Comparison of ENCODE assay signal across 8 cellular contexts in genomic region chr1:19436716-19437476, GRCh38. TPM values are rescaled to one million over a fixed set of nuclear protein-coding genes. Genes with fewer than 3 reads are reported as not detected.
A peak's percentile ranks its signal among the peaks of the same experiment; 100 is the strongest.
DNase-seq lines count a peak whose midpoint lies in the region; ATAC-seq and TF ChIP-seq lines count a peak whose summit lies in the region.

No MANE protein-coding gene starts in this region.

- H3K4me3 ChIP-seq in choroid plexus epithelial cell (ENCODE audit: low read depth, low read length), result no peak overlapping the region
- H3K4me3 ChIP-seq in mesenchymal stem cell (ENCODE audit: insufficient read depth in 1 of 2, low read depth in 1 of 2, low read length in 2 of 2), result peak overlapping the region in 1 of 2 experiments; percentile 33
- no peak overlapping the region for H3K4me3 ChIP-seq in upper lobe of left lung

- no peak overlapping the region for H2BK120ac ChIP-seq in mesenchymal stem cell (ENCODE audit: low read depth, low read length)

- H3K27me3 ChIP-seq in mesenchymal stem cell (ENCODE audit: control insufficient read depth in 1 of 2, insufficient read depth in 1 of 2, low read length in 2 of 2) (no peaks in the 10 kb centered on the region), upper lobe of left lung (no peaks in the 10 kb centered on the region)

- peak overlapping the region; percentile 49 for H3K4me3 Mint-ChIP-seq in activated T-cell treated with anti-CD3 and anti-CD28 coated beads, Interleukin-2, amount 50 U/mL, for 24 hours

- no peak overlapping the region for H4K91ac ChIP-seq in mesenchymal stem cell (ENCODE audit: low read length)

- no peak overlapping the region for H3K4me2 ChIP-seq in mesenchymal stem cell (ENCODE audit: low read length, poor library complexity, severe bottlenecking)

- H3K18ac ChIP-seq in mesenchymal stem cell (ENCODE audit: low read depth in 1 of 2, low read length in 2 of 2), result peak overlapping the region in 1 of 2 experiments; percentile 60

- peak overlapping the region; percentile 62 for H2AK5ac ChIP-seq in mesenchymal stem cell (ENCODE audit: low read length, severe bottlenecking)

- no peak overlapping the region for H3K23ac ChIP-seq in mesenchymal stem cell (ENCODE audit: low read length in 2 of 2)

- H3K27ac Mint-ChIP-seq in activated T-cell treated with anti-CD3 and anti-CD28 coated beads, Interleukin-2, amount 50 U/mL, for 24 hours, result peak overlapping the region; percentile 93

- TF ChIP-seq EP300 in upper lobe of left lung (IDR thresholded peaks at IDR 0.05), result peak in 1 of 4 donors; percentile 31

- H3K27me3 Mint-ChIP-seq in activated T-cell treated with anti-CD3 and anti-CD28 coated beads, Interleukin-2, amount 50 U/mL, for 24 hours, result no peaks in the 10 kb centered on the region

- no peak overlapping the region for H2AFZ ChIP-seq in mesenchymal stem cell (ENCODE audit: low read depth, low read length)

- peak overlapping the region in 1 of 2 experiments; percentile 16 for H2BK12ac ChIP-seq in mesenchymal stem cell (ENCODE audit: low read length in 2 of 2)

- H3K4me1 Mint-ChIP-seq in activated T-cell treated with anti-CD3 and anti-CD28 coated beads, Interleukin-2, amount 50 U/mL, for 24 hours (ENCODE audit: low read depth), result peaks cover 97% of the 10 kb centered on the region

- TF ChIP-seq CTCF in choroid plexus epithelial cell (conservative IDR thresholded peaks at IDR 0.05; ENCODE audit: low read depth, low read length) (no peak), upper lobe of left lung (IDR thresholded peaks at IDR 0.05) (no peak)

- H3K36me3 Mint-ChIP-seq in activated T-cell treated with anti-CD3 and anti-CD28 coated beads, Interleukin-2, amount 50 U/mL, for 24 hours (ENCODE audit: low read depth), result peaks cover 79% of the 10 kb centered on the region

- peaks cover 40% of the 10 kb centered on the region for H3K4me1 ChIP-seq in mesenchymal stem cell (ENCODE audit: control insufficient read depth, insufficient read depth, low read depth, low read length)
- H3K4me1 ChIP-seq in upper lobe of left lung, result peaks cover 69 to 88% (median 77%) of the 10 kb centered on the region in 4 donors

- H2BK5ac ChIP-seq in mesenchymal stem cell (ENCODE audit: low read depth, low read length, poor library complexity, severe bottlenecking), result no peak overlapping the region

- H4K8ac ChIP-seq in mesenchymal stem cell (ENCODE audit: low read length), result no peak overlapping the region

- H3K9ac ChIP-seq in mesenchymal stem cell (ENCODE audit: low read length), result peak overlapping the region; percentile 78

- H3K36me3 ChIP-seq in mesenchymal stem cell (ENCODE audit: control insufficient read depth in 1 of 2, insufficient read depth in 2 of 2, low read depth in 1 of 2, low read length in 2 of 2) (peaks cover 18 to 34% of the 10 kb centered on the region in 2 experiments), upper lobe of left lung (no peaks in the 10 kb centered on the region)

- peak in 1 of 4 donors; percentile 35 for TF ChIP-seq POLR2A in upper lobe of left lung (IDR thresholded peaks at IDR 0.05)

- H2BK15ac ChIP-seq in mesenchymal stem cell (ENCODE audit: low read depth, poor library complexity, severe bottlenecking), result no peak overlapping the region

- peak in 1 of 2 donors; percentile 54 for ATAC-seq in upper lobe of left lung (ENCODE audit: low FRiP score in 2 of 2)
- no peak for ATAC-seq in HG03378 (IDR thresholded peaks at IDR 0.05; ENCODE audit: unreplicated experiment)

- no peak overlapping the region for H3K14ac ChIP-seq in mesenchymal stem cell (ENCODE audit: low read length in 2 of 2)

- H3K4ac ChIP-seq in mesenchymal stem cell (ENCODE audit: low read depth in 1 of 2, low read length in 2 of 2), result no peak overlapping the region

- H3K27ac ChIP-seq in mesenchymal stem cell (ENCODE audit: low read length, poor library complexity, severe bottlenecking), result peak overlapping the region; percentile 59
- H3K27ac ChIP-seq in upper lobe of left lung, result peak overlapping the region; percentile 71 to 88 (median 81)

- WGBS in mesenchymal stem cell, result 88% methylated on average over 7 of the region's 8 CpGs
- 49 to 52% methylated on average over 8 of the region's 8 CpGs for WGBS in upper lobe of left lung, 2 donors

- H3K9me3 ChIP-seq in mesenchymal stem cell (ENCODE audit: control insufficient read depth, low read length) (no peaks in the 10 kb centered on the region), upper lobe of left lung (no peaks in the 10 kb centered on the region)

- no peak for DNase-seq in activated T-cell treated with anti-CD3 and anti-CD28 coated beads, Interleukin-2, amount 50 U/mL, for 24 hours
- no peak for DNase-seq in activated T-cell treated with anti-CD3 and anti-CD28 coated beads, Interleukin-2, amount 50 U/mL, for 48 hours
- DNase-seq in choroid plexus epithelial cell (ENCODE audit: low read depth) (peak; percentile 90), mesenchymal stem cell (peak; percentile 69), upper lobe of left lung (peak in 1 of 2 donors; percentile 74), activated gamma-delta T cell treated with Interleukin-2 at 50 U/mL for 16 hours (no peak), NCI-H187 (lab: John Stamatoyannopoulos, UW) (no peak)

- peaks cover 10% of the 10 kb centered on the region for H3K79me1 ChIP-seq in mesenchymal stem cell (replicated peaks; ENCODE audit: low read length, poor library complexity, severe bottlenecking)

- H3K9me3 Mint-ChIP-seq in activated T-cell treated with anti-CD3 and anti-CD28 coated beads, Interleukin-2, amount 50 U/mL, for 24 hours, result no peaks in the 10 kb centered on the region

RNA-seq across cellular contexts. Expression of gene CAPZB, which starts 48.4 kb away (rescaled TPM):
- polyA plus RNA-seq in mesenchymal stem cell (2013, experiment 1 of 2), result 431 TPM
- polyA plus RNA-seq in mesenchymal stem cell (2013, experiment 2 of 2), result 426 TPM
- 100 to 1,000 TPM in 5 of 6 donors, 10 to 100 TPM in 1; 96.4 to 303 (median 144) TPM for total RNA-seq in upper lobe of left lung

Comparison
In these comparisons a context has a peak if more than half of its experiments do, and no peak if none do; other contexts are left out.
1. DNase-seq: peak in choroid plexus epithelial cell (single experiment) and mesenchymal stem cell (single experiment); none in activated T-cell treated with anti-CD3 and anti-CD28 coated beads, Interleukin-2, amount 50 U/mL, for 24 hours (single experiment), activated T-cell treated with anti-CD3 and anti-CD28 coated beads, Interleukin-2, amount 50 U/mL, for 48 hours (0 of 2), activated gamma-delta T cell treated with Interleukin-2 at 50 U/mL for 16 hours (single experiment) and NCI-H187 (0 of 2).